11 cellular contexts compared by ENCODE assay signal in genomic region chr2:33034784-33035183, GRCh38.
DNase-seq lines count a peak whose midpoint lies in the region; ATAC-seq, FAIRE-seq and TF ChIP-seq lines count a peak whose summit lies in the region.
"Had no signal": no experiment of that assay in that cellular context is flagged by ENCODE, and none has a peak within 500 bp of the region (broad histone marks: within the 10 kb centered on the region; RNA-seq: fewer than 3 reads in every experiment).

No MANE protein-coding gene starts in this region.

- H3K9ac ChIP-seq in K562 (ENCODE audit: insufficient read depth in 1 of 2, low read depth in 2 of 2, low read length in 2 of 2) (no peak overlapping the region), kidney (ENCODE audit: low read length in 2 of 2) (no peak overlapping the region)

- DNase-seq in Right ventricle myocardium superior = no peak
- DNase-seq in right atrium auricular region (ENCODE audit: low spot score) = no peak
- no peak for DNase-seq in K562 (ENCODE audit: extremely low read depth in 1 of 4, low spot score in 3 of 4)
- no peak for DNase-seq in kidney
- no peak for DNase-seq in aorta
- no peak for DNase-seq in NCI-H2081 (lab: John Stamatoyannopoulos, UW)
- DNase-seq: activated naive CD8-positive, alpha-beta T cell treated with anti-CD3 and anti-CD28 coated beads for 36 hours; CD4-positive, CD25-positive, alpha-beta regulatory T cell had no signal

- CTCF ChIA-PET in K562 (lab: Yijun Ruan, JAX; ENCODE audit: low intra/inter-chr PET ratio) = interaction anchor here (1.1 to 1.6 kb wide), 3 partner anchors 339 to 553 kb away, joined by 3 to 7 read pairs (median 5); no protein-coding TSS in a partner anchor

- H3K27me3 ChIP-seq in right atrium auricular region (no peaks in the 10 kb centered on the region), K562 (ENCODE audit: control insufficient read depth in 2 of 2, insufficient read depth in 2 of 2, low read length in 2 of 2) (no peaks in the 10 kb centered on the region), aorta (ENCODE audit: control insufficient read depth in 1 of 2, insufficient read depth in 2 of 2, low read length in 1 of 2) (no peaks in the 10 kb centered on the region)

- POLR2A ChIA-PET in K562 (lab: Yijun Ruan, JAX) = interaction anchor here (0.6 to 1.7 kb wide), 3 partner anchors 8 to 1096 kb away, joined by 3 to 8 read pairs (median 3); no protein-coding TSS in a partner anchor

- 56% methylated on average over 8 of the region's 8 CpGs for WGBS in K562 (ENCODE audit: insufficient coverage, low coverage, missing lambda C conversion rate)
- WGBS in aorta, 2 donors = 3 to 7% methylated on average over 8 of the region's 8 CpGs

- H3K36me3 ChIP-seq in right atrium auricular region (no peaks in the 10 kb centered on the region), K562 (ENCODE audit: control insufficient read depth, insufficient read depth, low read length) (no peaks in the 10 kb centered on the region), kidney (ENCODE audit: control insufficient read depth in 1 of 2, insufficient read depth in 2 of 2, low read length in 2 of 2) (no peaks in the 10 kb centered on the region), aorta (ENCODE audit: control insufficient read depth in 1 of 2, insufficient read depth in 2 of 2, low read length in 1 of 2) (no peaks in the 10 kb centered on the region)

- H3K4me3 ChIP-seq in right atrium auricular region (no peak overlapping the region), K562 (no peak overlapping the region), kidney (ENCODE audit: low read length in 2 of 2) (no peak overlapping the region), aorta (ENCODE audit: low read length in 2 of 2) (peak overlapping the region in 1 of 2 donors; percentile 41)

- H3K9me3 ChIP-seq in right atrium auricular region = no peaks in the 10 kb centered on the region
- H3K9me3 ChIP-seq in K562 (replicated peaks; ENCODE audit: control insufficient read depth, insufficient read depth, low read depth, low read length) = no peaks in the 10 kb centered on the region
- no peaks in the 10 kb centered on the region for H3K9me3 ChIP-seq in kidney (ENCODE audit: control insufficient read depth in 1 of 2, low read length in 2 of 2)
- no peaks in the 10 kb centered on the region for H3K9me3 ChIP-seq in aorta (ENCODE audit: control insufficient read depth, low read length)

- in situ Hi-C loops in K562 (cut with MboI) = no loop called here

- H2AFZ ChIP-seq in K562 (ENCODE audit: low read depth, low read length) = no peak overlapping the region

- FAIRE-seq in K562 (lab: Jason Lieb, UNC) (peak; percentile 51), kidney (lab: Jason Lieb, UNC) (no peak)

- H4K20me1 ChIP-seq in K562 (replicated peaks; ENCODE audit: control insufficient read depth, insufficient read depth, low read length) = no peaks in the 10 kb centered on the region

- ATAC-seq in Right ventricle myocardium superior (ENCODE audit: poor library complexity) (peak; percentile 74), K562 (no peak), aorta (ENCODE audit: low FRiP score) (peak; percentile 81), GM19328 (IDR thresholded peaks at IDR 0.05; ENCODE audit: unreplicated experiment) (no peak), HG03108 (IDR thresholded peaks at IDR 0.05; ENCODE audit: unreplicated experiment) (no peak)

- TF ChIP-seq CTCF in right atrium auricular region (IDR thresholded peaks at IDR 0.05) (peak in 1 of 2 donors; percentile 57), K562 (IDR thresholded peaks at IDR 0.05 in 2 of 3, conservative IDR thresholded peaks at IDR 0.05 in 1 of 3; ENCODE audit: insufficient read depth in 2 of 3, low read depth in 1 of 3, low read length in 3 of 3) (peak in 1 of 3 experiments; percentile 37; a peak in 2 of 6 replicates), kidney (IDR thresholded peaks at IDR 0.05; ENCODE audit: borderline replicate concordance, extremely low read depth, insufficient read depth) (peak; percentile 25)

- peak; percentile 45 to 58 for TF ChIP-seq RAD21 in K562 (CRISPR knock-in tag; conservative IDR thresholded peaks at IDR 0.05 in 1 of 2, IDR thresholded peaks at IDR 0.05 in 1 of 2)

- TF ChIP-seq EP300 in K562 (IDR thresholded peaks at IDR 0.05; ENCODE audit: low read length) = no peak

- no peak overlapping the region for H3K4me2 ChIP-seq in K562 (ENCODE audit: insufficient read depth, low read length)

- H3K27ac ChIP-seq in right atrium auricular region (peak overlapping the region in 1 of 2 donors; percentile 29), K562 (ENCODE audit: extremely low read depth, low read depth, low read length) (no peak overlapping the region), kidney (ENCODE audit: low read depth in 2 of 2, low read length in 2 of 2) (no peak overlapping the region), aorta (ENCODE audit: low read depth in 1 of 2, low read length in 2 of 2) (no peak overlapping the region)
- H3K27ac ChIP-seq: HL-60 had no signal

- no peaks in the 10 kb centered on the region for H3K79me2 ChIP-seq in K562 (ENCODE audit: control insufficient read depth, insufficient read depth, low read length)

- TF ChIP-seq POLR2A in K562 (conservative IDR thresholded peaks at IDR 0.05) = no peak

- intact Hi-C loops in Right ventricle myocardium superior (cut with DNase I) = loop anchor here (5.0 to 10.0 kb wide), 2 partner anchors 87 to 340 kb away; partner anchors contain the start of gene LTBP1
- intact Hi-C loops in K562 (cut with micrococcal nuclease) = loop anchor here (2.0 to 5.0 kb wide), 3 partner anchors 338 to 548 kb away; no protein-coding TSS in a partner anchor
- intact Hi-C loops in kidney (cut with DNase I) = no loop called here
- intact Hi-C loops in aorta (cut with DNase I) = loop anchor here (1.0 to 10.0 kb wide), 10 partner anchors 87 to 548 kb away; partner anchors contain the start of gene LTBP1 (in 1 of the 2)

- no TSS peak for BruUV-seq in K562 (replicated peaks; lab: Mats Ljungman, UMichigan)

- H3K9me1 ChIP-seq in K562 (ENCODE audit: control insufficient read depth, insufficient read depth, low read length) = no peaks in the 10 kb centered on the region

- H3K4me1 ChIP-seq in right atrium auricular region = peaks cover 0 to 26% of the 10 kb centered on the region in 2 donors
- H3K4me1 ChIP-seq in K562 (replicated peaks in 1 of 2; ENCODE audit: control insufficient read depth in 2 of 2, insufficient read depth in 2 of 2, low read length in 2 of 2) = no peaks in the 10 kb centered on the region; a peak in 1 of 5 replicates
- H3K4me1 ChIP-seq in kidney (ENCODE audit: control insufficient read depth in 1 of 2, insufficient read depth in 1 of 2, low read depth in 1 of 2, low read length in 2 of 2) = peaks cover 0 to 2% of the 10 kb centered on the region in 2 donors
- no peaks in the 10 kb centered on the region for H3K4me1 ChIP-seq in aorta (ENCODE audit: control insufficient read depth in 1 of 2, insufficient read depth in 2 of 2, low read length in 2 of 2)

TF ChIP-seq in K562, 482 proteins besides CTCF, POLR2A, EP300 and RAD21:
- TF ChIP-seq TGIF2 (CRISPR knock-in tag; IDR thresholded peaks at IDR 0.05) (no peak), ZNF384 (IDR thresholded peaks at IDR 0.05; ENCODE audit: low read depth, low read length) (0 out of 2 replicates have a peak, but pooled peaks have one; percentile 19)

Comparison
In these comparisons a context has a peak if more than half of its experiments do, and no peak if none do; other contexts are left out.
1. ATAC-seq: peak in Right ventricle myocardium superior (single experiment) and aorta (single experiment); none in K562 (single experiment), GM19328 (single experiment) and HG03108 (single experiment).